ENCODE assay signal across 1 cellular context in genomic region chr13:24925318-24926231, GRCh38.
A peak's percentile ranks its signal among the peaks of the same experiment; 100 is the strongest.
TF ChIP-seq lines count a peak whose summit lies in the region.

No MANE protein-coding gene starts in this region.

TF ChIP-seq in HepG2, 621 proteins besides CTCF, POLR2A, EP300 and RAD21 (continued from another document and continues in another):
- TF ChIP-seq BCLAF1 (IDR thresholded peaks at IDR 0.05) (no peak), MLLT10 (CRISPR knock-in tag; IDR thresholded peaks at IDR 0.05) (no peak), MED13 (CRISPR knock-in tag; IDR thresholded peaks at IDR 0.05) (no peak), DNMT3B (CRISPR knock-in tag; conservative IDR thresholded peaks at IDR 0.05) (no peak), ZNF678 (CRISPR knock-in tag; IDR thresholded peaks at IDR 0.05) (no peak), ZSCAN20 (CRISPR knock-in tag; IDR thresholded peaks at IDR 0.05; ENCODE audit: borderline replicate concordance) (no peak), SPEN (CRISPR knock-in tag; IDR thresholded peaks at IDR 0.05; ENCODE audit: low read depth) (no peak), CREB1 (IDR thresholded peaks at IDR 0.05) (no peak), CREB1 (CRISPR knock-in tag; IDR thresholded peaks at IDR 0.05) (no peak), ZHX1 (CRISPR knock-in tag; IDR thresholded peaks at IDR 0.05; ENCODE audit: low read depth) (no peak), TSC22D2 (CRISPR knock-in tag; IDR thresholded peaks at IDR 0.05; ENCODE audit: borderline replicate concordance) (no peak), HNF4A (CRISPR knock-in tag; IDR thresholded peaks at IDR 0.05) (peak; percentile 60), ZNF576 (CRISPR knock-in tag; IDR thresholded peaks at IDR 0.05) (no peak), KDM2A (CRISPR knock-in tag; IDR thresholded peaks at IDR 0.05; ENCODE audit: borderline replicate concordance, low read depth) (0 out of 2 replicates have a peak, but pooled peaks have one; percentile 21), MIXL1 (CRISPR knock-in tag; IDR thresholded peaks at IDR 0.05) (0 out of 2 replicates have a peak, but pooled peaks have one; percentile 19), HNRNPK (IDR thresholded peaks at IDR 0.05; ENCODE audit: low read depth, low read length, poor library complexity, severe bottlenecking) (no peak), ZNF263 (CRISPR knock-in tag; IDR thresholded peaks at IDR 0.05) (peak; percentile 22; the same call in 1 of the 2 replicates), SOX13 (IDR thresholded peaks at IDR 0.05) (no peak), SOX13 (CRISPR knock-in tag; conservative IDR thresholded peaks at IDR 0.05 in 1 of 2, IDR thresholded peaks at IDR 0.05 in 1 of 2) (peak in 1 of 2 experiments; percentile 59; a peak in 2 of 4 replicates), MATR3 (CRISPR knock-in tag; IDR thresholded peaks at IDR 0.05) (no peak), ZNF556 (CRISPR knock-in tag; IDR thresholded peaks at IDR 0.05; ENCODE audit: borderline replicate concordance) (no peak), FOXP4 (CRISPR knock-in tag; IDR thresholded peaks at IDR 0.05) (peak; percentile 73), TP53 (CRISPR knock-in tag; conservative IDR thresholded peaks at IDR 0.05) (0 out of 2 replicates have a peak, but pooled peaks have one; percentile 24), ZFAT (CRISPR knock-in tag; conservative IDR thresholded peaks at IDR 0.05) (no peak), NCOA1 (CRISPR knock-in tag; IDR thresholded peaks at IDR 0.05) (no peak), SOX6 (IDR thresholded peaks at IDR 0.05) (no peak), SOX6 (CRISPR knock-in tag; IDR thresholded peaks at IDR 0.05) (peak; percentile 53), ZSCAN29 (CRISPR knock-in tag; conservative IDR thresholded peaks at IDR 0.05) (0 out of 2 replicates have a peak, but pooled peaks have one; percentile 14), ZNF782 (CRISPR knock-in tag; IDR thresholded peaks at IDR 0.05; ENCODE audit: borderline replicate concordance) (no peak), NCOA2 (CRISPR knock-in tag; IDR thresholded peaks at IDR 0.05) (peak; percentile 66), SUZ12 (IDR thresholded peaks at IDR 0.05; ENCODE audit: low read depth, low read length) (no peak), SNRNP70 (IDR thresholded peaks at IDR 0.05; ENCODE audit: low read depth, low read length) (no peak), HOXA7 (CRISPR knock-in tag; IDR thresholded peaks at IDR 0.05) (no peak), MLX (CRISPR knock-in tag; IDR thresholded peaks at IDR 0.05) (peak; percentile 46; the same call in 1 of the 2 replicates), ZNF710 (CRISPR knock-in tag; IDR thresholded peaks at IDR 0.05; ENCODE audit: borderline replicate concordance) (no peak), NCOR1 (IDR thresholded peaks at IDR 0.05; ENCODE audit: borderline replicate concordance, low read length) (no peak), ZNF101 (CRISPR knock-in tag; IDR thresholded peaks at IDR 0.05; ENCODE audit: borderline replicate concordance, low read depth) (no peak), ZNF382 (CRISPR knock-in tag; IDR thresholded peaks at IDR 0.05; ENCODE audit: borderline replicate concordance) (no peak), PAX8 (CRISPR knock-in tag; IDR thresholded peaks at IDR 0.05; ENCODE audit: borderline replicate concordance) (no peak), ZBTB44 (CRISPR knock-in tag; IDR thresholded peaks at IDR 0.05) (no peak), ETS1 (CRISPR knock-in tag; IDR thresholded peaks at IDR 0.05) (no peak), ZNF597 (CRISPR knock-in tag; IDR thresholded peaks at IDR 0.05) (no peak), ZFP37 (CRISPR knock-in tag; IDR thresholded peaks at IDR 0.05; ENCODE audit: borderline replicate concordance) (no peak), MTERF4 (CRISPR knock-in tag; IDR thresholded peaks at IDR 0.05) (no peak), THAP11 (CRISPR knock-in tag; IDR thresholded peaks at IDR 0.05) (peak; percentile 43; the same call in 1 of the 2 replicates), SNAPC5 (CRISPR knock-in tag; IDR thresholded peaks at IDR 0.05; ENCODE audit: borderline replicate concordance) (no peak), PHB2 (IDR thresholded peaks at IDR 0.05; ENCODE audit: partially characterized antibody) (no peak), CREBL2 (CRISPR knock-in tag; IDR thresholded peaks at IDR 0.05; ENCODE audit: borderline replicate concordance) (no peak), MAFK (conservative IDR thresholded peaks at IDR 0.05 in 1 of 2, IDR thresholded peaks at IDR 0.05 in 1 of 2; ENCODE audit: low read length in 2 of 2) (no peak), ASH2L (IDR thresholded peaks at IDR 0.05; ENCODE audit: insufficient read length, low read depth, low read length) (no peak)
